Comparison of ENCODE assay signal across 21 cellular contexts in genomic region chr20:53788253-53789022, GRCh38.
A peak's percentile ranks its signal among the peaks of the same experiment; 100 is the strongest.
DNase-seq lines count a peak whose midpoint lies in the region; ATAC-seq, FAIRE-seq and TF ChIP-seq lines count a peak whose summit lies in the region.
"Had no signal": no experiment of that assay in that cellular context is flagged by ENCODE, and none has a peak within 500 bp of the region (broad histone marks: within the 10 kb centered on the region; RNA-seq: fewer than 3 reads in every experiment).

No MANE protein-coding gene starts in this region.

- RAD21 ChIA-PET in GM12878 (lab: Charles Lee; ENCODE audit: unreplicated experiment), result no interaction called here

- POLR2A ChIA-PET in Caco-2 (lab: Charles Lee) (interaction anchor here (2.2 kb wide), 1 partner anchor 12 kb away, joined by 11 read pairs; no protein-coding TSS in a partner anchor), PC-3 (lab: Charles Lee; ENCODE audit: unreplicated experiment) (interaction anchor here (0.7 kb wide), 1 partner anchor 40 kb away, joined by 4 read pairs; no protein-coding TSS in a partner anchor), GM12878 (lab: Charles Lee) (interaction anchor here (1.1 to 1.9 kb wide), 3 partner anchors 9 to 14 kb away, joined by 3 to 7 read pairs (median 4); no protein-coding TSS in a partner anchor)

- H3K9me3 ChIP-seq in Caco-2, result no peaks in the 10 kb centered on the region
- H3K9me3 ChIP-seq in PC-3 (ENCODE audit: low read length), result no peaks in the 10 kb centered on the region
- no peaks in the 10 kb centered on the region for H3K9me3 ChIP-seq in GM12878 (replicated peaks; ENCODE audit: control insufficient read depth, insufficient read depth, low read length)
- H3K9me3 ChIP-seq: SJCRH30 had no signal

- H3K4me1 Mint-ChIP-seq in Caco-2 (ENCODE audit: low read depth, unreplicated experiment), result peaks cover 72% of the 10 kb centered on the region

- no TSS peak for BruUV-seq in Caco-2 (replicated peaks; lab: Mats Ljungman, UMichigan)
- BruUV-seq in PC-3 (replicated peaks; lab: Mats Ljungman, UMichigan), result no TSS peak
- BruUV-seq in GM12878 (replicated peaks; lab: Mats Ljungman, UMichigan), result no TSS peak

- ATAC-seq in PC-3 (no peak), GM12878 (no peak), GM21723 (IDR thresholded peaks at IDR 0.05; ENCODE audit: unreplicated experiment) (no peak), HG02610 (IDR thresholded peaks at IDR 0.05; ENCODE audit: unreplicated experiment) (no peak)

- H3K4me2 ChIP-seq in PC-3 (ENCODE audit: low read length), result no peak overlapping the region
- H3K4me2 ChIP-seq in GM12878 (ENCODE audit: control insufficient read depth, insufficient read depth), result no peak overlapping the region

- intact Hi-C loops in Caco-2 (cut with micrococcal nuclease; ENCODE audit: unreplicated experiment) (loop anchor here (5.0 kb wide), 1 partner anchor 196 kb away; the partner anchor contains the start of gene ZNF217), PC-3 (cut with micrococcal nuclease) (loop anchor here (1.0 kb wide), 1 partner anchor 57 kb away; no protein-coding TSS in a partner anchor), GM12878 (cut with micrococcal nuclease; ENCODE audit: unreplicated experiment) (no loop called here)

- H3K36me3 ChIP-seq in Caco-2 (ENCODE audit: control insufficient read depth, insufficient read depth, low read length) (no peaks in the 10 kb centered on the region), PC-3 (ENCODE audit: low read depth, low read length) (no peaks in the 10 kb centered on the region), GM12878 (ENCODE audit: control insufficient read depth in 2 of 2, insufficient read depth in 2 of 2, low read length in 1 of 2) (no peaks in the 10 kb centered on the region)
- H3K36me3 ChIP-seq: SJCRH30 had no signal

- no peak for TF ChIP-seq RAD21 in GM12878 (IDR thresholded peaks at IDR 0.05; ENCODE audit: insufficient read depth, low read depth, low read length)

- CTCF ChIA-PET in Caco-2 (lab: Charles Lee), result no interaction called here
- CTCF ChIA-PET in PC-3 (lab: Charles Lee), result no interaction called here
- CTCF ChIA-PET in GM12878 (lab: Yijun Ruan, JAX), result no interaction called here

- peak overlapping the region; percentile 87 for H3K27ac ChIP-seq in PC-3 (ENCODE audit: low read length)
- H3K27ac ChIP-seq in GM12878 (ENCODE audit: control insufficient read depth, insufficient read depth), result no peak overlapping the region
- H3K27ac ChIP-seq: HL-60, SJCRH30 had no signal

- SMC1A ChIA-PET in GM12878 (lab: Charles Lee; ENCODE audit: uncharacterized antibody, unreplicated experiment), result interaction anchor here (2.0 kb wide), 1 partner anchor 11 kb away, joined by 8 read pairs; no protein-coding TSS in a partner anchor

- no peaks in the 10 kb centered on the region for H3K9me2 ChIP-seq in PC-3 (replicated peaks; ENCODE audit: low read length)

- DNase-seq in Caco-2 (peak in 1 of 2 experiments; percentile 10), PC-3 (no peak), GM12878 (ENCODE audit: low read depth, low spot score) (no peak), mesenteric fat pad (ENCODE audit: low spot score) (peak; percentile 4), T1000 (lab: John Stamatoyannopoulos, UW) (no peak)
- no peak for DNase-seq in activated CD4-positive, alpha-beta T cell treated with anti-CD3 and anti-CD28 coated beads, Interleukin-2, amount 50 U/mL, for 1 hour
- DNase-seq: EL, H7, Kasumi-1, NCI-H1092 treated with DMSO at 0.1 percent for 48 hours, NCI-H146, NCI-H2081, RPMI8226, SJCRH30, T-helper 2 cell had no signal

- peak overlapping the region; percentile 46 for H3K4me3 Mint-ChIP-seq in Caco-2 (ENCODE audit: unreplicated experiment)
- H3K4me3 Mint-ChIP-seq: IgD-negative memory B cell had no signal

- in situ Hi-C loops in GM12878 (cut with MboI), result no loop called here

- no peaks in the 10 kb centered on the region for H3K9me3 Mint-ChIP-seq in Caco-2 (ENCODE audit: unreplicated experiment)
- H3K9me3 Mint-ChIP-seq: IgD-negative memory B cell had no signal

- peaks cover 19% of the 10 kb centered on the region for H3K36me3 Mint-ChIP-seq in Caco-2 (ENCODE audit: insufficient read depth, unreplicated experiment)
- H3K36me3 Mint-ChIP-seq: IgD-negative memory B cell had no signal

- no peaks in the 10 kb centered on the region for H3K27me3 Mint-ChIP-seq in Caco-2 (ENCODE audit: insufficient read depth, unreplicated experiment)
- H3K27me3 Mint-ChIP-seq: IgD-negative memory B cell had no signal

- H3K27me3 ChIP-seq in Caco-2 (replicated peaks; ENCODE audit: control insufficient read depth, insufficient read depth, low read length), result no peaks in the 10 kb centered on the region
- no peaks in the 10 kb centered on the region for H3K27me3 ChIP-seq in PC-3 (ENCODE audit: low read length)
- H3K27me3 ChIP-seq in GM12878 (replicated peaks in 1 of 2; ENCODE audit: control insufficient read depth in 2 of 2, insufficient read depth in 2 of 2, low read length in 1 of 2), result no peaks in the 10 kb centered on the region
- H3K27me3 ChIP-seq: SJCRH30 had no signal

- H3K4me3 ChIP-seq in Caco-2 (ENCODE audit: low read depth, low read length) (no peak overlapping the region), PC-3 (ENCODE audit: low read length) (no peak overlapping the region), GM12878 (no peak overlapping the region)
- H3K4me3 ChIP-seq: SJCRH30 had no signal

- H4K20me1 ChIP-seq in PC-3 (ENCODE audit: low read length) (no peaks in the 10 kb centered on the region), GM12878 (ENCODE audit: control insufficient read depth, insufficient read depth) (no peaks in the 10 kb centered on the region)

- TF ChIP-seq CTCF in Caco-2 (IDR thresholded peaks at IDR 0.05; ENCODE audit: insufficient read depth in 1 of 2, low read depth in 1 of 2, low read length in 1 of 2, severe bottlenecking in 1 of 2, unreplicated experiment in 1 of 2), result no peak
- TF ChIP-seq CTCF in PC-3 (conservative IDR thresholded peaks at IDR 0.05; ENCODE audit: low read depth, low read length), result no peak
- no peak for TF ChIP-seq CTCF in GM12878 (IDR thresholded peaks at IDR 0.05 in 2 of 3, conservative IDR thresholded peaks at IDR 0.05 in 1 of 3; ENCODE audit: control insufficient read depth in 2 of 3, extremely low read depth in 1 of 3, insufficient read depth in 1 of 3, low read depth in 3 of 3, low read length in 3 of 3)

- no peak for TF ChIP-seq EP300 in GM12878 (IDR thresholded peaks at IDR 0.05; ENCODE audit: borderline replicate concordance in 1 of 2, control insufficient read depth in 1 of 2, low read depth in 2 of 2, low read length in 2 of 2)

- peaks cover 71% of the 10 kb centered on the region for H3K4me1 ChIP-seq in Caco-2
- H3K4me1 ChIP-seq in PC-3 (ENCODE audit: insufficient read depth, low read length), result peaks cover 58% of the 10 kb centered on the region
- H3K4me1 ChIP-seq in GM12878 (ENCODE audit: control insufficient read depth, insufficient read depth, low read length), result peaks cover 12% of the 10 kb centered on the region

- 0 out of 2 replicates have a peak overlapping the region, but pooled peaks have one; percentile 0 for H3K9ac ChIP-seq in PC-3 (ENCODE audit: low read length)
- H3K9ac ChIP-seq in GM12878 (ENCODE audit: control insufficient read depth, insufficient read depth, low read length), result no peak overlapping the region

- H2AFZ ChIP-seq in PC-3 (ENCODE audit: low read length) (no peak overlapping the region), GM12878 (ENCODE audit: control insufficient read depth, low read depth, low read length) (no peak overlapping the region)

- H3K79me2 ChIP-seq in PC-3 (ENCODE audit: low read length) (no peaks in the 10 kb centered on the region), GM12878 (ENCODE audit: control insufficient read depth, insufficient read depth, low read length) (no peaks in the 10 kb centered on the region)

- WGBS in GM12878 (ENCODE audit: insufficient coverage, insufficient replicate concordance, low lambda C conversion rate, missing lambda C conversion rate), result 92% methylated on average over 6 of the region's 6 CpGs

- H3F3A ChIP-seq in PC-3 (ENCODE audit: low read length, unreplicated experiment), result peaks cover 17% of the 10 kb centered on the region

- no peak for FAIRE-seq in GM12878 (lab: Jason Lieb, UNC)
- FAIRE-seq: GM12892, GM18507 had no signal

- no peak for TF ChIP-seq POLR2A in GM12878 (IDR thresholded peaks at IDR 0.05; ENCODE audit: low read depth, low read length)

- peak overlapping the region; percentile 69 for H3K27ac Mint-ChIP-seq in Caco-2 (ENCODE audit: unreplicated experiment)

TF ChIP-seq in GM12878, 131 proteins besides CTCF, POLR2A, EP300 and RAD21:
- TF ChIP-seq ETV6 (conservative IDR thresholded peaks at IDR 0.05 in 1 of 2, IDR thresholded peaks at IDR 0.05 in 1 of 2; ENCODE audit: borderline replicate concordance in 1 of 2, low read depth in 1 of 2), result 0 out of 4 replicates have a peak, but pooled peaks of 1 of the 2 experiments have one; percentile 73
- TF ChIP-seq NFXL1 (IDR thresholded peaks at IDR 0.05; ENCODE audit: borderline replicate concordance), result peak; percentile 31
- no peak for TF ChIP-seq YBX1 (IDR thresholded peaks at IDR 0.05)
- TF ChIP-seq FOXK2 (IDR thresholded peaks at IDR 0.05), result no peak
- peak; percentile 55; the same call in 1 of the 2 replicates for TF ChIP-seq ZNF24 (IDR thresholded peaks at IDR 0.05)
TF ChIP-seq in GM12878: peak in this region for 3.
